Comparison of ENCODE assay signal across 14 cellular contexts in genomic region chr16:3789375-3790067, GRCh38.
DNase-seq lines count a peak whose midpoint lies in the region; ATAC-seq, FAIRE-seq and TF ChIP-seq lines count a peak whose summit lies in the region.
"Had no signal": no experiment of that assay in that cellular context is flagged by ENCODE, and none has a peak within 500 bp of the region (broad histone marks: within the 10 kb centered on the region; RNA-seq: fewer than 3 reads in every experiment).

No MANE protein-coding gene starts in this region.

- H3K27me3 ChIP-seq in CD4-positive, alpha-beta memory T cell (ENCODE audit: insufficient read depth, low read length), result no peaks in the 10 kb centered on the region
- H3K27me3 ChIP-seq in mammary epithelial cell (ENCODE audit: insufficient read depth, low read length) (no peaks in the 10 kb centered on the region), right cardiac atrium (ENCODE audit: control insufficient read depth, insufficient read depth) (no peaks in the 10 kb centered on the region)
- H3K27me3 ChIP-seq: pancreas, suprapubic skin had no signal

- TF ChIP-seq CTCF in mammary epithelial cell (conservative IDR thresholded peaks at IDR 0.05 in 1 of 2, IDR thresholded peaks at IDR 0.05 in 1 of 2; ENCODE audit: extremely low read depth in 1 of 2, insufficient read depth in 1 of 2, low read depth in 1 of 2, low read length in 2 of 2), result no peak

- TSS peak; percentile 8 for BruUV-seq in mammary epithelial cell (replicated peaks; lab: Mats Ljungman, UMichigan)

- peaks cover 1% of the 10 kb centered on the region for H4K20me1 ChIP-seq in mammary epithelial cell (ENCODE audit: insufficient read depth, low read length)

- intact Hi-C loops in CD4-positive, alpha-beta memory T cell (cut with micrococcal nuclease), result loop anchor here (2.0 kb wide), 1 partner anchor 91 kb away; the partner anchor contains the start of gene CREBBP
- intact Hi-C loops in mammary epithelial cell (cut with micrococcal nuclease), result no loop called here
- intact Hi-C loops in right cardiac atrium (cut with DNase I), result loop anchor here in 1 of 4 donors (10.0 kb wide), 2 partner anchors 85 to 385 kb away; no protein-coding TSS in a partner anchor

- no peak overlapping the region for H3K4me2 ChIP-seq in mammary epithelial cell (ENCODE audit: insufficient read depth, low read depth, low read length)

- H3K4me3 ChIP-seq in CD4-positive, alpha-beta memory T cell (ENCODE audit: low read length in 2 of 2), result no peak overlapping the region
- H3K4me3 ChIP-seq in mammary epithelial cell (replicated peaks in 1 of 3; ENCODE audit: insufficient read depth in 1 of 3, low read depth in 2 of 3, low read length in 3 of 3), result no peak overlapping the region
- H3K4me3 ChIP-seq in right cardiac atrium (ENCODE audit: low read length), result no peak overlapping the region
- H3K4me3 ChIP-seq: pancreas, suprapubic skin had no signal

- H2AFZ ChIP-seq in mammary epithelial cell (ENCODE audit: low read depth, low read length), result no peak overlapping the region

- H3K9me3 Mint-ChIP-seq in CD4-positive, alpha-beta memory T cell, result no peaks in the 10 kb centered on the region

- CTCF ChIA-PET in CD4-positive, alpha-beta memory T cell (lab: Charles Lee; ENCODE audit: partially characterized antibody), result interaction anchor here (2.0 kb wide), 1 partner anchor 8 kb away, joined by 5 read pairs; no protein-coding TSS in a partner anchor
- CTCF ChIA-PET in mammary epithelial cell (lab: Charles Lee; ENCODE audit: low non-redundant PET), result no interaction called here

- peak in 4 of 5 donors; percentile 69 to 77 (median 74) for DNase-seq in CD4-positive, alpha-beta memory T cell
- DNase-seq in GM18507 (ENCODE audit: extremely low spot score, insufficient read length, low read depth), result peak; percentile 63
- no peak for DNase-seq in mammary epithelial cell
- DNase-seq in GM03348 (ENCODE audit: low spot score), result no peak
- DNase-seq in right cardiac atrium, result no peak
- DNase-seq in effector CD8-positive, alpha-beta T cell (lab: John Stamatoyannopoulos, UW), result no peak
- DNase-seq: activated gamma-delta T cell treated with Interleukin-2 at 50 U/mL for 16 hours; dermis blood vessel endothelial cell; foreskin melanocyte; pancreas; stimulated activated CD4-positive, alpha-beta T cell treated with anti-CD3 and anti-CD28 coated beads, Interleukin-4, amount 100 ng/mL, for 24 hours had no signal

- H3K36me3 Mint-ChIP-seq in CD4-positive, alpha-beta memory T cell, result peaks cover 34 to 59% of the 10 kb centered on the region in 2 donors

- POLR2A ChIA-PET in CD4-positive, alpha-beta memory T cell (lab: Charles Lee; ENCODE audit: partially characterized antibody), result interaction anchor here (1.0 kb wide), 1 partner anchor 30 kb away, joined by 4 read pairs; no protein-coding TSS in a partner anchor

- peak; percentile 77 for FAIRE-seq in GM18507 (lab: Jason Lieb, UNC)
- FAIRE-seq: pancreas had no signal

- no peak overlapping the region for H3K27ac ChIP-seq in CD4-positive, alpha-beta memory T cell (ENCODE audit: low read depth, low read length)
- H3K27ac ChIP-seq in mammary epithelial cell (ENCODE audit: insufficient read depth, low read depth, low read length), result no peak overlapping the region
- H3K27ac ChIP-seq in right cardiac atrium (ENCODE audit: low read length), result no peak overlapping the region
- H3K27ac ChIP-seq: pancreas, suprapubic skin had no signal

- H3K9me3 ChIP-seq in CD4-positive, alpha-beta memory T cell (ENCODE audit: control insufficient read depth in 1 of 2, low read length in 2 of 2), result no peaks in the 10 kb centered on the region
- H3K9me3 ChIP-seq in mammary epithelial cell (replicated peaks; ENCODE audit: insufficient read depth, low read length) (no peaks in the 10 kb centered on the region), right cardiac atrium (ENCODE audit: control insufficient read depth, low read length) (no peaks in the 10 kb centered on the region)
- H3K9me3 ChIP-seq: pancreas, suprapubic skin had no signal

- peak overlapping the region; percentile 31 to 84 (median 58) for H3K27ac Mint-ChIP-seq in CD4-positive, alpha-beta memory T cell

- in situ Hi-C loops in mammary epithelial cell (cut with MboI; ENCODE audit: low sequenced_read_pairs in 2 of 2), result no loop called here

- peaks cover 29 to 72% (median 53%) of the 10 kb centered on the region in 4 donors for H3K4me1 Mint-ChIP-seq in CD4-positive, alpha-beta memory T cell

- H3K4me1 ChIP-seq in CD4-positive, alpha-beta memory T cell (ENCODE audit: insufficient read depth, low read length), result peaks cover 33% of the 10 kb centered on the region
- no peaks in the 10 kb centered on the region for H3K4me1 ChIP-seq in mammary epithelial cell (ENCODE audit: insufficient read depth, low read length)
- peaks cover 3% of the 10 kb centered on the region for H3K4me1 ChIP-seq in right cardiac atrium (ENCODE audit: control insufficient read depth, insufficient read depth, low read length)
- H3K4me1 ChIP-seq: pancreas had no signal

- peaks cover 63% of the 10 kb centered on the region for H3K79me2 ChIP-seq in mammary epithelial cell (ENCODE audit: insufficient read depth, low read length)

- TF ChIP-seq POLR2A in GM18505 (IDR thresholded peaks at IDR 0.05; ENCODE audit: borderline replicate concordance, extremely low read depth, insufficient read depth, insufficient read length), result no peak

- peaks cover 49% of the 10 kb centered on the region for H3K36me3 ChIP-seq in CD4-positive, alpha-beta memory T cell (ENCODE audit: insufficient read depth, low read length)
- H3K36me3 ChIP-seq in mammary epithelial cell (ENCODE audit: insufficient read depth, low read length), result peaks cover 9% of the 10 kb centered on the region

- peak; percentile 64 for ATAC-seq in HG03432 (IDR thresholded peaks at IDR 0.05; ENCODE audit: unreplicated experiment)
- no peak for ATAC-seq in right cardiac atrium
- no peak for ATAC-seq in GM18505 (IDR thresholded peaks at IDR 0.05; ENCODE audit: unreplicated experiment)

- no peak overlapping the region for H3K9ac ChIP-seq in mammary epithelial cell (ENCODE audit: insufficient read depth, low read length)

- H3K27me3 Mint-ChIP-seq in CD4-positive, alpha-beta memory T cell, result no peaks in the 10 kb centered on the region

- 81% methylated on average over 8 of the region's 8 CpGs for WGBS in mammary epithelial cell (ENCODE audit: low coverage, missing lambda C conversion rate)
- 85% methylated on average over 8 of the region's 8 CpGs for WGBS in right cardiac atrium

- peak overlapping the region; percentile 3 to 87 (median 50) for H3K4me3 Mint-ChIP-seq in CD4-positive, alpha-beta memory T cell

- dilution Hi-C loops in mammary epithelial cell (cut with HindIII; ENCODE audit: low sequenced_read_pairs), result no loop called here

Comparison
In these comparisons a context has a peak if more than half of its experiments do, and no peak if none do; other contexts are left out.
1. DNase-seq: peak in CD4-positive, alpha-beta memory T cell (4 of 5) and GM18507 (single experiment); none in mammary epithelial cell (single experiment), GM03348 (single experiment), right cardiac atrium (0 of 3) and effector CD8-positive, alpha-beta T cell (single experiment).